In genomic region chr4:54015421-54016065, GRCh38 we compare ENCODE assay signal across 20 cellular contexts. TPM values are rescaled to one million over a fixed set of nuclear protein-coding genes. Genes with fewer than 3 reads are reported as not detected.
A peak's percentile ranks its signal among the peaks of the same experiment; 100 is the strongest.
DNase-seq lines count a peak whose midpoint lies in the region; FAIRE-seq and TF ChIP-seq lines count a peak whose summit lies in the region.
"Had no signal": no experiment of that assay in that cellular context is flagged by ENCODE, and none has a peak within 500 bp of the region (broad histone marks: within the 10 kb centered on the region; RNA-seq: fewer than 3 reads in every experiment).

No MANE protein-coding gene starts in this region.

- no peak overlapping the region for H2AFZ ChIP-seq in OCI-LY7 (ENCODE audit: low read length)

- H3K36me3 ChIP-seq in DOHH2 (ENCODE audit: control insufficient read depth, low read length) (peaks cover 21% of the 10 kb centered on the region), HUES64 (ENCODE audit: insufficient read depth, low read length) (no peaks in the 10 kb centered on the region), OCI-LY7 (ENCODE audit: insufficient read depth, low read length) (peaks cover 33% of the 10 kb centered on the region), iPS-15b (ENCODE audit: control insufficient read depth, insufficient read depth, low read length) (no peaks in the 10 kb centered on the region)
- H3K36me3 ChIP-seq: right atrium auricular region, suprapubic skin had no signal

- H3K4me2 ChIP-seq in DOHH2 (ENCODE audit: low read length) (no peak overlapping the region), OCI-LY7 (ENCODE audit: low read length) (peak overlapping the region; percentile 62)

- H3K79me2 ChIP-seq in DOHH2 (ENCODE audit: control insufficient read depth, low read length) (peaks cover 9% of the 10 kb centered on the region), OCI-LY7 (ENCODE audit: insufficient read depth, low read depth, low read length) (peaks cover 83% of the 10 kb centered on the region)

- H3K9ac ChIP-seq in HUES64 (ENCODE audit: low read depth, low read length) (peak overlapping the region; percentile 46; the same call in 1 of the 2 replicates), iPS-15b (ENCODE audit: low read depth, low read length) (no peak overlapping the region)

- H3K9me2 ChIP-seq in DOHH2 (replicated peaks; ENCODE audit: control insufficient read depth, low read length): no peaks in the 10 kb centered on the region
- no peaks in the 10 kb centered on the region for H3K9me2 ChIP-seq in OCI-LY7 (ENCODE audit: insufficient read depth, low read length)

- no peak for FAIRE-seq in GM12892 (lab: Jason Lieb, UNC)
- FAIRE-seq: D721Med, K562 had no signal

- no TSS peak for BruUV-seq in OCI-LY7 (replicated peaks; lab: Mats Ljungman, UMichigan)

- POLR2A ChIA-PET in OCI-LY7 (lab: Charles Lee): interaction anchor here (0.6 to 7.0 kb wide), 13 partner anchors 8 to 269 kb away, joined by 3 to 63 read pairs (median 3); no protein-coding TSS in a partner anchor

- 3% methylated on average over 10 of the region's 10 CpGs for WGBS in HUES64

- no peak for TF ChIP-seq POLR2A in GM12892 (IDR thresholded peaks at IDR 0.05; ENCODE audit: low read depth, low read length)

- no peaks in the 10 kb centered on the region for H3K27me3 ChIP-seq in DOHH2 (ENCODE audit: control insufficient read depth, low read length)
- H3K27me3 ChIP-seq in HUES64 (ENCODE audit: insufficient read depth, low read length): no peaks in the 10 kb centered on the region
- no peaks in the 10 kb centered on the region for H3K27me3 ChIP-seq in iPS-15b (ENCODE audit: control insufficient read depth, insufficient read depth, low read length)
- H3K27me3 ChIP-seq: cardiac muscle cell, right atrium auricular region, suprapubic skin had no signal

- H3F3A ChIP-seq in DOHH2 (ENCODE audit: control insufficient read depth, insufficient read depth): no peaks in the 10 kb centered on the region

- DNase-seq in OCI-LY7 (ENCODE audit: low spot score) (peak; percentile 23), Kasumi-1 (lab: John Stamatoyannopoulos, UW) (no peak), GM10266 (ENCODE audit: extremely low spot score) (no peak), SW 1271 (lab: John Stamatoyannopoulos, UW) (no peak), GM12892 (ENCODE audit: insufficient read length) (no peak)
- DNase-seq: ACHN, activated gamma-delta T cell, foreskin melanocyte, left ventricle myocardium inferior, NCI-H1092, occipital lobe had no signal

- H3K4me1 ChIP-seq in DOHH2 (ENCODE audit: control insufficient read depth, low read length) (peaks cover 17% of the 10 kb centered on the region), HUES64 (ENCODE audit: insufficient read depth, low read length) (peaks cover 65% of the 10 kb centered on the region), OCI-LY7 (ENCODE audit: insufficient read depth, low read length, poor library complexity, severe bottlenecking) (peaks cover 78% of the 10 kb centered on the region), iPS-15b (ENCODE audit: control insufficient read depth, insufficient read depth, low read length) (peaks cover 29% of the 10 kb centered on the region)
- H3K4me1 ChIP-seq: left ventricle myocardium inferior, right atrium auricular region, suprapubic skin had no signal

- H3K9me3 ChIP-seq in DOHH2 (ENCODE audit: control insufficient read depth, insufficient read depth, low read length) (no peaks in the 10 kb centered on the region), HUES64 (ENCODE audit: insufficient read depth, low read depth, low read length) (peaks cover 3% of the 10 kb centered on the region; the same call in 1 of the 2 replicates), OCI-LY7 (ENCODE audit: low read length) (no peaks in the 10 kb centered on the region), iPS-15b (ENCODE audit: control insufficient read depth, insufficient read depth, low read length) (no peaks in the 10 kb centered on the region)
- H3K9me3 ChIP-seq: left ventricle myocardium inferior, right atrium auricular region, suprapubic skin had no signal

- TF ChIP-seq CTCF in DOHH2 (IDR thresholded peaks at IDR 0.05; ENCODE audit: low read depth, low read length, poor library complexity, severe bottlenecking): no peak
- TF ChIP-seq CTCF in OCI-LY7 (conservative IDR thresholded peaks at IDR 0.05; ENCODE audit: low read length): no peak
- TF ChIP-seq CTCF in GM10266 (IDR thresholded peaks at IDR 0.05; ENCODE audit: control insufficient read depth, insufficient read depth, low read depth, missing control alignments): no peak

- H3K27ac ChIP-seq in DOHH2 (ENCODE audit: low read depth, low read length): peak overlapping the region; percentile 19; the same call in 1 of the 2 replicates
- H3K27ac ChIP-seq in HUES64 (ENCODE audit: low read depth, low read length): peak overlapping the region; percentile 93
- peak overlapping the region; percentile 87 for H3K27ac ChIP-seq in OCI-LY7 (ENCODE audit: low read depth, low read length, poor library complexity, severe bottlenecking)
- H3K27ac ChIP-seq: C4-2B, cardiac muscle cell, left ventricle myocardium inferior, right atrium auricular region, suprapubic skin had no signal

- intact Hi-C loops in OCI-LY7 (cut with micrococcal nuclease; ENCODE audit: unreplicated experiment): loop anchor here (2.0 kb wide), 1 partner anchor 47 kb away; no protein-coding TSS in a partner anchor

- H3K4me3 ChIP-seq in DOHH2 (ENCODE audit: low read length) (no peak overlapping the region), HUES64 (ENCODE audit: low read length) (peak overlapping the region; percentile 39), OCI-LY7 (ENCODE audit: low read depth, low read length, poor library complexity, severe bottlenecking) (peak overlapping the region; percentile 17), iPS-15b (ENCODE audit: low read depth, low read length) (peak overlapping the region; percentile 4)
- H3K4me3 ChIP-seq: cardiac muscle cell, K562, left ventricle myocardium inferior, right atrium auricular region, suprapubic skin had no signal

- H4K20me1 ChIP-seq in DOHH2 (ENCODE audit: control insufficient read depth, insufficient read depth, low read depth, low read length): no peaks in the 10 kb centered on the region; the same call in 1 of the 2 replicates
- H4K20me1 ChIP-seq in OCI-LY7 (ENCODE audit: insufficient read depth, low read length): no peaks in the 10 kb centered on the region

- CTCF ChIA-PET in OCI-LY7 (lab: Charles Lee; ENCODE audit: unreplicated experiment): interaction anchor here (0.6 kb wide), 1 partner anchor 10 kb away, joined by 3 read pairs; no protein-coding TSS in a partner anchor

RNA-seq across cellular contexts. Expression of gene CHIC2, which starts 48.9 kb away (rescaled TPM):
- 11.6 TPM for polyA plus RNA-seq in HUES64 (2013, experiment 1 of 2)
- polyA plus RNA-seq in HUES64 (2013, experiment 2 of 2): 9.3 TPM
- total RNA-seq in OCI-LY7 (2014; rRNA removed; shearing (Covaris generic)): 38.6 and 45.0 TPM in 2 replicates
- total RNA-seq in OCI-LY7 (2022): 28.9 and 30.4 TPM in 2 replicates
- 9.0 TPM for polyA plus RNA-seq in GM12892 (2012; ENCODE audit: missing spikeins)

Comparison
In these comparisons a context has a peak if more than half of its experiments do, and no peak if none do; other contexts are left out.
1. H3K27ac ChIP-seq: peak in every context shown above with its lines; median percentile 93 in HUES64; 87 in OCI-LY7; 19 in DOHH2.